In the genomic region with DNA sequence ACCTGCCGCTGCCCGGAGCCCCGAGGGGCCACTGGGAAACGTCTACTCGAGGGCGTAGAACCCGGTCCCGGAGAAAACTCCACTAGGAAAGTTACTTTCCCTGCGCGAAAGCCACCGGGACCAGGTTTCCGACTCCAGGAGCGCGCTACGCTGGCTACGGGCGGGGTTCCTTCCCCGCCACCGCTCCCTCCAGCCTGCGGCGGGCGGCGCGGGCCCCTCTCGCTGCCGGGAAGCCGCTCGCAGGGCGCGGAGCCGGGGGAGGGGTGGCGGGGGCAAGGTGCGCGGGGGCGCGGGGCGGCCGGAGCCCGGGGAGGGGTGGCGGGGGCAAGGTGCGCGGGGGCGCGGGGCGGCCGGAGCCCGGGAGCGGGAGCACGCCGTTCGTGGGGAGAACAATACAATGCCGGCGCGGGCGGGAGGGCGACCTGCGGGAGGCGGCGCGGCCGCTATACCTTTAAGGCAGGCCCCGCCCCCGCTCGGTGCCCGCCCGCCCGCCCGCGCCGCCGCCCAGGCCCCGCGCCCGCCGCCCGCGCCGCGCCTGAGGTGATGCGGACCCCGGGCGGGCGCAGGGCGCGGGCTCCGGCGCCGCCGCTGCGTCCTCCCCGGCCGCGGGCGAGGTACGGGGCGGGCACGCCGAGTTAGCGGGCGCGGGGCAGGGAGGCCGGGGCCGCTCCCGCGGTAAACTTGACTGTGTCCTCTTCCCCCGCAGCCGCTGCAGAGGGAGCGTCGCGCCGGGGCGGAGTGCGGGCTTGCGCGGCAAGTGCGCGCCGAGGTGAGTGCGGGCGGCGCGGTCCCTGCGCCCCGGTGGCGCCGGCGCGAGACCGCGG, we compare ENCODE assay signal across 1 cellular context.
TF ChIP-seq lines count a peak whose summit lies in the region.

No MANE protein-coding gene starts in this region.

TF ChIP-seq in WTC11, 78 proteins besides CTCF, POLR2A, EP300 and RAD21 (continued from another document):
- TF ChIP-seq FOXP1 (CRISPR knock-in tag; IDR thresholded peaks at IDR 0.05; ENCODE audit: borderline replicate concordance) (no peak), TEAD4 (CRISPR knock-in tag; IDR thresholded peaks at IDR 0.05) (no peak)
- TF ChIP-seq, protein P1, sequence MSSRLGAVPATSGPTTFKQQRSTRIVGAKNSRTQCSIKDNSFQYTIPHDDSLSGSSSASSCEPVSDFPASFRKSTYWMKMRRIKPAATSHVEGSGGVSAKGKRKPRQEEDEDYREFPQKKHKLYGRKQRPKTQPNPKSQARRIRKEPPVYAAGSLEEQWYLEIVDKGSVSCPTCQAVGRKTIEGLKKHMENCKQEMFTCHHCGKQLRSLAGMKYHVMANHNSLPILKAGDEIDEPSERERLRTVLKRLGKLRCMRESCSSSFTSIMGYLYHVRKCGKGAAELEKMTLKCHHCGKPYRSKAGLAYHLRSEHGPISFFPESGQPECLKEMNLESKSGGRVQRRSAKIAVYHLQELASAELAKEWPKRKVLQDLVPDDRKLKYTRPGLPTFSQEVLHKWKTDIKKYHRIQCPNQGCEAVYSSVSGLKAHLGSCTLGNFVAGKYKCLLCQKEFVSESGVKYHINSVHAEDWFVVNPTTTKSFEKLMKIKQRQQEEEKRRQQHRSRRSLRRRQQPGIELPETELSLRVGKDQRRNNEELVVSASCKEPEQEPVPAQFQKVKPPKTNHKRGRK (CRISPR knock-in tag; IDR thresholded peaks at IDR 0.05; ENCODE audit: borderline replicate concordance) = no peak
